ENCODE assay signal across 11 cellular contexts in the genomic region with DNA sequence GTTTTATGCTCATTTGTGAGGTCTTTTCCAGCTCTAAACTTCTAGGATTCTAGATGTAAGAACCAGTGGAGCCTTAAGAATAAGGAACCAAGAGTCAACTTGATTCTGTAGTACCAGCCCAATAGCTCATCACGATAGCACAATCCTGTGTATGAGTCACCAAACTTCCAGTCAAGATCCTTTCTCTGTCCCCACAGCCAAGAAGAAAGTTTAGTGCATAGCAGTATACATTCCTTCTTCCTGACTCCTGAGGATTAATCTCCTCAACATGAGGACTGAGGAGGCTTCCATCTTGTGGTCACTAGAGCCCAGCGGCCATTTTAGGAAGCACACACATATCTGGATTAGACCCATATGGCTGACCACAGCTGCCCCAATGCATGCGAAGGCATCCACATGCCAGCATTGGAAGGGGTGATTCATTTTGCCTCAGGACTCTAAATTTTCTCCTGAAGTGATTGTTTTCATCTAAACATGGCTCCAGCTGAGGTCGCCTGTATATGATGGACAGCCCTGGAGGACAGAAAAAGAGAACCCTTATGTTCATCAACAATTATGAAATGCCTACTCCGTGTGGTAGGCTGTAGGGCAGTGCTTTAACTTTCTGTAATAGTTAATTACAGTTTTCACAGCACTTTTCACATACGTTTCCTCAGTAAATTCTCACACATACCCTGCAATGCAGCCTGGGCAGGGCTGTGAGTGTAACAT. TPM values are rescaled to one million over a fixed set of nuclear protein-coding genes. Genes with fewer than 3 reads are reported as not detected.
A peak's percentile ranks its signal among the peaks of the same experiment; 100 is the strongest.
DNase-seq lines count a peak whose midpoint lies in the region; TF ChIP-seq lines count a peak whose summit lies in the region.
"Had no signal": no experiment of that assay in that cellular context is flagged by ENCODE, and none has a peak within 500 bp of the region (broad histone marks: within the 10 kb centered on the region; RNA-seq: fewer than 3 reads in every experiment).

No MANE protein-coding gene starts in this region.

- intact Hi-C loops in ascending aorta (cut with DNase I), result no loop called here

- H3K4me1 ChIP-seq in SJSA1 (replicated peaks) (peaks cover 12% of the 10 kb centered on the region), ascending aorta (no peaks in the 10 kb centered on the region)

- no peaks in the 10 kb centered on the region for H3K9me3 ChIP-seq in SJSA1 (replicated peaks)
- H3K9me3 ChIP-seq in ascending aorta, result no peaks in the 10 kb centered on the region

- H3K36me3 ChIP-seq in SJSA1 (no peaks in the 10 kb centered on the region), ascending aorta (no peaks in the 10 kb centered on the region)

- H3K27me3 ChIP-seq in SJSA1 (replicated peaks), result no peaks in the 10 kb centered on the region; the same call in 1 of the 2 replicates
- H3K27me3 ChIP-seq in ascending aorta, result no peaks in the 10 kb centered on the region

- peak; percentile 38 for DNase-seq in COLO829 (ENCODE audit: low spot score)
- peak; percentile 97 for DNase-seq in HCEC 1CT
- peak; percentile 79 to 81 for DNase-seq in SJSA1 (ENCODE audit: low read depth in 1 of 2, low spot score in 2 of 2)
- DNase-seq in iris pigment epithelial cell (ENCODE audit: low read depth), result peak; percentile 90
- DNase-seq in 8988T, result no peak
- no peak for DNase-seq in NCI-H187 (lab: John Stamatoyannopoulos, UW)
- DNase-seq in ascending aorta (ENCODE audit: low spot score in 2 of 2), result no peak
- DNase-seq in activated naive CD4-positive, alpha-beta T cell treated with Interleukin-2 at 50 U/mL for 16 hours, result no peak
- DNase-seq: activated CD4-positive, alpha-beta T cell treated with anti-CD3 and anti-CD28 coated beads, Interleukin-2, amount 50 U/mL, for 48 hours; stimulated activated CD4-positive, alpha-beta T cell treated with anti-CD3 and anti-CD28 coated beads, Interleukin-4, amount 100 ng/mL, for 1 hour had no signal

- H3K27ac ChIP-seq in SJSA1 (peak overlapping the region; percentile 66), ascending aorta (no peak overlapping the region)
- H3K27ac ChIP-seq: KMS-11 had no signal

- TF ChIP-seq CTCF in ascending aorta (IDR thresholded peaks at IDR 0.05), result no peak

- H3K4me3 ChIP-seq in SJSA1 (no peak overlapping the region), ascending aorta (no peak overlapping the region)

RNA-seq across cellular contexts. Expression of gene RASGRP3, which starts 53.5 kb away (rescaled TPM):
- total RNA-seq in SJSA1 (2014; rRNA removed; shearing (Covaris generic)), result 7.5 and 11.6 TPM in 2 replicates
- total RNA-seq in ascending aorta, result 1.6 TPM

Comparison
In these comparisons a context has a peak if more than half of its experiments do, and no peak if none do; other contexts are left out.
1. DNase-seq: peak in COLO829 (single experiment), HCEC 1CT (single experiment), SJSA1 (2 of 2) and iris pigment epithelial cell (single experiment); none in 8988T (single experiment), NCI-H187 (0 of 2), ascending aorta (0 of 2) and activated naive CD4-positive, alpha-beta T cell treated with Interleukin-2 at 50 U/mL for 16 hours (single experiment).